Comparison of ENCODE assay signal across 25 cellular contexts in the genomic region with DNA sequence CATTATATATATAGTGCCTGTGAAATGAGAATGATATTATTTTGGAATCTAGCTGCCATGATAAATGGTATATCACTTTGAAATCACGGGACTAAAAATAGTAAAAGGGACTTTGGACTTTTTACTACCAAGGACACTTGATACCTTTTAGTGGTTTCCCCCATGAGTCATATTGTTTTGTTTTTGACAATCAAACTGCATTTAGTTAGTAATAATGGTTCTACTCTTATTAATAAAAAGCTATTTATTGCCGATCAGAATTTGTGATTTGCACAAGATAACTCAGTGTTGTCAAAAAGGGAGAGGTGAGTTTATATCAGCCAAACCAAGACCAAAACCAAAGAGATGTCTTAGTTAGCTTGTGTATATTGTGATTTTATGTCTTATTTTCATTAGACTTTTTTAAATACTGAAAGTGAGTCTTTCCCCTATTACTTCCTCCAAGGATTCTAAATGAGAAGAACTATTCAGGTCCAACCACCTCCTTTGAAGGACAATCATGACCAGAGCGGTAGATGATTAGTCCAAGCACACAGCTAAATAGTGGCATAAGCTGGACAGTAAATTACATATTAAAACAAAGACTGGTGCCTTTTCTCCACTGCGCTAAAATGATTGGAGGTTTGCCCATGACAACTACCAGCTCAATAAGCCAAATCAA.
DNase-seq lines count a peak whose midpoint lies in the region; ATAC-seq and TF ChIP-seq lines count a peak whose summit lies in the region.
"Had no signal": no experiment of that assay in that cellular context is flagged by ENCODE, and none has a peak within 500 bp of the region (broad histone marks: within the 10 kb centered on the region; RNA-seq: fewer than 3 reads in every experiment).

No MANE protein-coding gene starts in this region.

- H3K4me1 Mint-ChIP-seq in Calu3 (ENCODE audit: low read depth, unreplicated experiment), result peaks cover 9% of the 10 kb centered on the region
- H3K4me1 Mint-ChIP-seq: activated naive CD8-positive, alpha-beta T cell treated with anti-CD3 and anti-CD28 coated beads, Interleukin-2, amount 50 U/mL, for 24 hours; nephron progenitor cell had no signal

- no peak for TF ChIP-seq CTCF in Calu3 (IDR thresholded peaks at IDR 0.05; ENCODE audit: unreplicated experiment)

- no peak overlapping the region for H3K4me3 Mint-ChIP-seq in Calu3 (ENCODE audit: low read depth, unreplicated experiment)
- H3K4me3 Mint-ChIP-seq: activated CD4-positive, alpha-beta memory T cell treated with anti-CD3 and anti-CD28 coated beads for 36 hours; activated naive CD8-positive, alpha-beta T cell treated with anti-CD3 and anti-CD28 coated beads, Interleukin-2, amount 50 U/mL, for 24 hours; nephron progenitor cell; type B pancreatic cell had no signal

- DNase-seq in Calu3 (no peak), NCI-H69 (lab: John Stamatoyannopoulos, UW) (peak; percentile 19), NCI-H82 (lab: John Stamatoyannopoulos, UW) (no peak), middle frontal gyrus (ENCODE audit: extremely low spot score, low spot score) (no peak), NCI-H226 (no peak)
- DNase-seq in activated CD4-positive, alpha-beta T cell treated with anti-CD3 and anti-CD28 coated beads, Interleukin-2, amount 50 U/mL, for 48 hours, result no peak
- DNase-seq: activated CD4-positive, alpha-beta memory T cell treated with anti-CD3 and anti-CD28 coated beads for 36 hours; activated CD4-positive, CD25-positive, alpha-beta regulatory T cell; activated effector memory CD4-positive, alpha-beta T cell treated with Interleukin-2 at 50 U/mL for 16 hours; activated naive CD8-positive, alpha-beta T cell treated with anti-CD3 and anti-CD28 coated beads, Interleukin-2, amount 50 U/mL, for 24 hours; body of pancreas; foreskin keratinocyte; left ventricle myocardium inferior; MG63; midbrain; NCI-H2171; NCI-H526 treated with DMSO at 0.1 percent for 48 hours; nephron progenitor cell; pancreas; right cardiac atrium had no signal

- CTCF ChIA-PET in Calu3 (lab: Charles Lee), result interaction anchor here (0.6 kb wide), 1 partner anchor 10 kb away, joined by 6 read pairs; no protein-coding TSS in a partner anchor

- intact Hi-C loops in Calu3 (cut with micrococcal nuclease; ENCODE audit: unreplicated experiment), result no loop called here

- peaks cover 2% of the 10 kb centered on the region for H3K9me3 Mint-ChIP-seq in Calu3 (ENCODE audit: low read depth, unreplicated experiment)
- H3K9me3 Mint-ChIP-seq: nephron progenitor cell, type B pancreatic cell had no signal

- H3K27ac Mint-ChIP-seq in Calu3 (ENCODE audit: unreplicated experiment), result peak overlapping the region; percentile 34
- H3K27ac Mint-ChIP-seq: activated CD4-positive, alpha-beta memory T cell treated with anti-CD3 and anti-CD28 coated beads for 36 hours; activated naive CD8-positive, alpha-beta T cell treated with anti-CD3 and anti-CD28 coated beads, Interleukin-2, amount 50 U/mL, for 24 hours; nephron progenitor cell; type B pancreatic cell had no signal

- no TSS peak for BruUV-seq in Calu3 (replicated peaks; lab: Mats Ljungman, UMichigan)

- peak; percentile 65 for ATAC-seq in GM18909 (IDR thresholded peaks at IDR 0.05; ENCODE audit: poor library complexity, unreplicated experiment)
- ATAC-seq in HG03159 (IDR thresholded peaks at IDR 0.05; ENCODE audit: unreplicated experiment), result peak; percentile 55
- ATAC-seq: A549; activated naive CD8-positive, alpha-beta T cell treated with anti-CD3 and anti-CD28 coated beads, Interleukin-2, amount 50 U/mL, for 24 hours; body of pancreas; foreskin keratinocyte; right cardiac atrium; Right ventricle myocardium inferior had no signal

- no peaks in the 10 kb centered on the region for H3K27me3 Mint-ChIP-seq in Calu3 (ENCODE audit: unreplicated experiment)
- H3K27me3 Mint-ChIP-seq: activated CD4-positive, alpha-beta memory T cell treated with anti-CD3 and anti-CD28 coated beads for 36 hours; activated naive CD8-positive, alpha-beta T cell treated with anti-CD3 and anti-CD28 coated beads, Interleukin-2, amount 50 U/mL, for 24 hours had no signal

- H3K36me3 Mint-ChIP-seq in Calu3 (ENCODE audit: insufficient read depth, unreplicated experiment), result no peaks in the 10 kb centered on the region
- H3K36me3 Mint-ChIP-seq: activated CD4-positive, alpha-beta memory T cell treated with anti-CD3 and anti-CD28 coated beads for 36 hours; type B pancreatic cell had no signal
